Comparison of ENCODE assay signal across 8 cellular contexts in genomic region chr13:51452391-51453307, GRCh38. TPM values are rescaled to one million over a fixed set of nuclear protein-coding genes. Genes with fewer than 3 reads are reported as not detected.
DNase-seq lines count a peak whose midpoint lies in the region; ATAC-seq and TF ChIP-seq lines count a peak whose summit lies in the region.

A gene with protein sequence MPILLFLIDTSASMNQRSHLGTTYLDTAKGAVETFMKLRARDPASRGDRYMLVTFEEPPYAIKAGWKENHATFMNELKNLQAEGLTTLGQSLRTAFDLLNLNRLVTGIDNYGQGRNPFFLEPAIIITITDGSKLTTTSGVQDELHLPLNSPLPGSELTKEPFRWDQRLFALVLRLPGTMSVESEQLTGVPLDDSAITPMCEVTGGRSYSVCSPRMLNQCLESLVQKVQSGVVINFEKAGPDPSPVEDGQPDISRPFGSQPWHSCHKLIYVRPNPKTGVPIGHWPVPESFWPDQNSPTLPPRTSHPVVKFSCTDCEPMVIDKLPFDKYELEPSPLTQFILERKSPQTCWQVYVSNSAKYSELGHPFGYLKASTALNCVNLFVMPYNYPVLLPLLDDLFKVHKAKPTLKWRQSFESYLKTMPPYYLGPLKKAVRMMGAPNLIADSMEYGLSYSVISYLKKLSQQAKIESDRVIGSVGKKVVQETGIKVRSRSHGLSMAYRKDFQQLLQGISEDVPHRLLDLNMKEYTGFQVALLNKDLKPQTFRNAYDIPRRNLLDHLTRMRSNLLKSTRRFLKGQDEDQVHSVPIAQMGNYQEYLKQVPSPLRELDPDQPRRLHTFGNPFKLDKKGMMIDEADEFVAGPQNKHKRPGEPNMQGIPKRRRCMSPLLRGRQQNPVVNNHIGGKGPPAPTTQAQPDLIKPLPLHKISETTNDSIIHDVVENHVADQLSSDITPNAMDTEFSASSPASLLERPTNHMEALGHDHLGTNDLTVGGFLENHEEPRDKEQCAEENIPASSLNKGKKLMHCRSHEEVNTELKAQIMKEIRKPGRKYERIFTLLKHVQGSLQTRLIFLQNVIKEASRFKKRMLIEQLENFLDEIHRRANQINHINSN (minus strand): TSS chr13:51453036. CDS start chr13:51452525, 511 bp downstream.

- peak within 1 kb of the TSS; percentile 92 for H3K4me2 ChIP-seq in Karpas-422 (ENCODE audit: low read depth, low read length, poor library complexity, severe bottlenecking)

- intact Hi-C loops in esophagus squamous epithelium (cut with DNase I), result loop anchor here (2.0 to 10.0 kb wide), 2 partner anchors 132 to 332 kb away; partner anchors contain the start of gene WDFY2

- peak within 1 kb of the TSS; percentile 87 for H3K27ac ChIP-seq in Karpas-422 (ENCODE audit: low read length)
- peak within 1 kb of the TSS; percentile 98 to 100 (median 98) for H3K27ac ChIP-seq in esophagus squamous epithelium

- H3K4me1 ChIP-seq in Karpas-422 (ENCODE audit: low read length) (peaks cover 31% of the 10 kb centered on the region), esophagus squamous epithelium (peaks cover 7 to 45% (median 16%) of the 10 kb centered on the region in 3 donors)

- peak within 1 kb of the TSS; percentile 100 for H3K9ac ChIP-seq in Karpas-422 (ENCODE audit: low read length)

- 1% methylated on average over 16 of the region's 79 CpGs; no CpG with 5 or more reads in 1 of the 2 donors for WGBS in esophagus squamous epithelium, 2 donors

- H3K27me3 ChIP-seq in Karpas-422 (ENCODE audit: low read length) (no peaks in the 10 kb centered on the region), esophagus squamous epithelium (no peaks in the 10 kb centered on the region)

- no peaks in the 10 kb centered on the region for H3K9me2 ChIP-seq in Karpas-422 (replicated peaks; ENCODE audit: insufficient read depth, low read length)

- DNase-seq in DMS79 treated with DMSO at 0.1 percent for 48 hours (lab: John Stamatoyannopoulos, UW) (peak; percentile 93), Karpas-422 (peak; percentile 100), RKO (ENCODE audit: low spot score) (peak; percentile 99), activated T-helper 1 cell treated with Interleukin-2 at 50 U/mL for 16 hours (ENCODE audit: low read depth) (peak; percentile 98), esophagus squamous epithelium (lab: John Stamatoyannopoulos, UW) (peak; percentile 99), myocyte (ENCODE audit: low read depth) (peak; percentile 100)
- DNase-seq in stimulated activated CD8-positive, alpha-beta memory T cell treated with anti-CD3 and anti-CD28 coated beads, Interleukin-7, amount 100 ng/mL, for 48 hours (ENCODE audit: extremely low read depth in 1 of 2, low read depth in 1 of 2), result peak; percentile 96 to 98

- no peak within 1 kb of the TSS for H2AFZ ChIP-seq in Karpas-422 (ENCODE audit: low read length)

- TF ChIP-seq POLR2A in esophagus squamous epithelium (IDR thresholded peaks at IDR 0.05), result peak; percentile 24 to 99 (median 99)

- peak; percentile 58 for ATAC-seq in GM21825 (IDR thresholded peaks at IDR 0.05; ENCODE audit: unreplicated experiment)

- H3K9me3 ChIP-seq in Karpas-422 (ENCODE audit: low read length) (no peaks in the 10 kb centered on the region), esophagus squamous epithelium (no peaks in the 10 kb centered on the region)

- TF ChIP-seq CTCF in esophagus squamous epithelium (IDR thresholded peaks at IDR 0.05), result no peak

- H3K79me2 ChIP-seq in Karpas-422 (ENCODE audit: low read length), result peaks cover 19% of the 10 kb centered on the region

- H4K20me1 ChIP-seq in Karpas-422 (ENCODE audit: insufficient read depth, low read depth, low read length), result no peaks in the 10 kb centered on the region

- peaks cover 38% of the 10 kb centered on the region; the same call in 1 of the 2 replicates for H3K36me3 ChIP-seq in Karpas-422 (ENCODE audit: insufficient read depth, low read length)
- H3K36me3 ChIP-seq in esophagus squamous epithelium, result peaks cover 5 to 44% (median 6%) of the 10 kb centered on the region in 3 donors

- H3K4me3 ChIP-seq in Karpas-422 (ENCODE audit: low read length) (peak within 1 kb of the TSS; percentile 96), esophagus squamous epithelium (peak within 1 kb of the TSS; percentile 83 to 99 (median 90))

RNA-seq across cellular contexts. Expression of the gene that starts here (rescaled TPM):
- total RNA-seq in Karpas-422 (2014; rRNA removed; shearing (Covaris generic); ENCODE audit: low replicate concordance), result 61.0 and 86.2 TPM in 2 replicates
- total RNA-seq in esophagus squamous epithelium, result 10 to 100 TPM; 25.1 to 42.2 (median 31.8) TPM
- total RNA-seq in myocyte, result 38.2 and 42.6 TPM in 2 replicates
- 15.7 TPM for polyA plus RNA-seq in myocyte (2012)

Comparison
In these comparisons a context has a peak if more than half of its experiments do, and no peak if none do; other contexts are left out.
1. Peak in every context shown above with its lines: DNase-seq, ATAC-seq, H3K4me3 ChIP-seq and H3K27ac ChIP-seq.